ENCODE assay signal across 1 cellular context in genomic region chr7:149824748-149825566, GRCh38.
TF ChIP-seq lines count a peak whose summit lies in the region.

No MANE protein-coding gene starts in this region.

TF ChIP-seq in K562, 482 proteins besides CTCF, POLR2A, EP300 and RAD21 (continued from another document and continues in another):
- no peak for TF ChIP-seq HDAC3 (IDR thresholded peaks at IDR 0.05; ENCODE audit: borderline replicate concordance, partially characterized antibody)
- TF ChIP-seq POLR2H (tag; IDR thresholded peaks at IDR 0.05; ENCODE audit: low read depth), result no peak
- TF ChIP-seq SAFB2 (IDR thresholded peaks at IDR 0.05; ENCODE audit: borderline replicate concordance, low read depth, low read length, severe bottlenecking), result no peak
- no peak for TF ChIP-seq YY1 (IDR thresholded peaks at IDR 0.05; ENCODE audit: borderline replicate concordance in 1 of 3, control insufficient read depth in 1 of 3, extremely low read depth in 1 of 3, insufficient read depth in 3 of 3, insufficient read length in 1 of 3, insufficient replicate concordance in 2 of 3, low read depth in 1 of 3, low read length in 2 of 3)
- no peak for TF ChIP-seq CBFA2T2 (conservative IDR thresholded peaks at IDR 0.05)
- no peak for TF ChIP-seq FOS (IDR thresholded peaks at IDR 0.05; ENCODE audit: extremely low read depth, insufficient read length)
- no peak for TF ChIP-seq TCF7 (IDR thresholded peaks at IDR 0.05; ENCODE audit: borderline replicate concordance)
- TF ChIP-seq GABPB2 (CRISPR knock-in tag; conservative IDR thresholded peaks at IDR 0.05), result no peak
- TF ChIP-seq MYC (IDR thresholded peaks at IDR 0.05; ENCODE audit: low read depth, low read length), result no peak
- TF ChIP-seq MYC (CRISPR knock-in tag; IDR thresholded peaks at IDR 0.05; ENCODE audit: borderline replicate concordance, low read depth), result no peak
- no peak for TF ChIP-seq PCBP2 (IDR thresholded peaks at IDR 0.05; ENCODE audit: low read depth, low read length, poor library complexity, severe bottlenecking)
- TF ChIP-seq ZNF695 (CRISPR knock-in tag; IDR thresholded peaks at IDR 0.05), result no peak
- no peak for TF ChIP-seq THRAP3 (IDR thresholded peaks at IDR 0.05; ENCODE audit: borderline replicate concordance)
- no peak for TF ChIP-seq NFIX (CRISPR knock-in tag; IDR thresholded peaks at IDR 0.05; ENCODE audit: low read depth)
- no peak for TF ChIP-seq ATF4 (CRISPR knock-in tag; IDR thresholded peaks at IDR 0.05)
- 0 out of 2 replicates have a peak, but pooled peaks have one; percentile 54 for TF ChIP-seq ZFP91 (CRISPR knock-in tag; IDR thresholded peaks at IDR 0.05)
- TF ChIP-seq ZSCAN32 (CRISPR knock-in tag; IDR thresholded peaks at IDR 0.05), result no peak
- TF ChIP-seq GMEB1 (CRISPR knock-in tag; IDR thresholded peaks at IDR 0.05), result no peak
- TF ChIP-seq HNRNPK (IDR thresholded peaks at IDR 0.05; ENCODE audit: low read depth, low read length, poor library complexity, severe bottlenecking), result no peak
- no peak for TF ChIP-seq POLR2AphosphoS2 (IDR thresholded peaks at IDR 0.05; ENCODE audit: low read length)
- TF ChIP-seq ILF3 (IDR thresholded peaks at IDR 0.05; ENCODE audit: borderline replicate concordance), result no peak
- no peak for TF ChIP-seq TFAM (CRISPR knock-in tag; conservative IDR thresholded peaks at IDR 0.05)
- no peak for TF ChIP-seq CREBBP (IDR thresholded peaks at IDR 0.05; ENCODE audit: low read depth, low read length)
- TF ChIP-seq ILK (tag; IDR thresholded peaks at IDR 0.05; ENCODE audit: borderline replicate concordance, low read depth), result no peak
- no peak for TF ChIP-seq HOMEZ (CRISPR knock-in tag; IDR thresholded peaks at IDR 0.05)
- no peak for TF ChIP-seq ZBTB26 (CRISPR knock-in tag; IDR thresholded peaks at IDR 0.05)
- no peak for TF ChIP-seq SMAD1 (IDR thresholded peaks at IDR 0.05; ENCODE audit: low read depth, low read length, partially characterized antibody)
- TF ChIP-seq OTX1 (CRISPR knock-in tag; IDR thresholded peaks at IDR 0.05), result no peak
- TF ChIP-seq SAFB (IDR thresholded peaks at IDR 0.05; ENCODE audit: borderline replicate concordance, low read depth, low read length), result no peak
- no peak for TF ChIP-seq POLR2B (IDR thresholded peaks at IDR 0.05; ENCODE audit: low read depth, partially characterized antibody)
- TF ChIP-seq ASH1L (IDR thresholded peaks at IDR 0.05; ENCODE audit: borderline replicate concordance, low read depth, partially characterized antibody), result no peak
- TF ChIP-seq ELF1 (tag; IDR thresholded peaks at IDR 0.05), result no peak
- TF ChIP-seq ZBTB1 (CRISPR knock-in tag; IDR thresholded peaks at IDR 0.05; ENCODE audit: borderline replicate concordance, low read depth), result no peak
- TF ChIP-seq GABPA (tag; conservative IDR thresholded peaks at IDR 0.05; ENCODE audit: low read depth), result no peak
- no peak for TF ChIP-seq NR2F6 (CRISPR knock-in tag; IDR thresholded peaks at IDR 0.05)
- TF ChIP-seq ZBTB2 (IDR thresholded peaks at IDR 0.05), result no peak
- TF ChIP-seq ZNF232 (CRISPR knock-in tag; IDR thresholded peaks at IDR 0.05), result no peak
- TF ChIP-seq ZNF274 (IDR thresholded peaks at IDR 0.05; ENCODE audit: borderline replicate concordance, low read depth, low read length), result no peak
- TF ChIP-seq ZNF384 (IDR thresholded peaks at IDR 0.05; ENCODE audit: low read depth, low read length), result no peak
- TF ChIP-seq ZNF184 (CRISPR knock-in tag; IDR thresholded peaks at IDR 0.05), result no peak
- no peak for TF ChIP-seq NCOA6 (IDR thresholded peaks at IDR 0.05)
- peak; percentile 64; the same call in 1 of the 2 replicates for TF ChIP-seq NFE2 (IDR thresholded peaks at IDR 0.05; ENCODE audit: low read depth)
- 0 out of 2 replicates have a peak, but pooled peaks have one; percentile 36 for TF ChIP-seq ZNF263 (CRISPR knock-in tag; IDR thresholded peaks at IDR 0.05; ENCODE audit: borderline replicate concordance)
- no peak for TF ChIP-seq NFIC (IDR thresholded peaks at IDR 0.05)
- no peak for TF ChIP-seq NFRKB (IDR thresholded peaks at IDR 0.05; ENCODE audit: low read depth)
- TF ChIP-seq VEZF1 (CRISPR knock-in tag; IDR thresholded peaks at IDR 0.05), result peak; percentile 31; the same call in 1 of the 2 replicates
- TF ChIP-seq KDM5B (IDR thresholded peaks at IDR 0.05; ENCODE audit: insufficient replicate concordance, low read depth, low read length), result no peak
- 0 out of 2 replicates have a peak, but pooled peaks have one; percentile 38 for TF ChIP-seq E2F5 (CRISPR knock-in tag; IDR thresholded peaks at IDR 0.05)
- TF ChIP-seq IRF9 (tag; IDR thresholded peaks at IDR 0.05), result no peak
- no peak for TF ChIP-seq ZNF133 (CRISPR knock-in tag; IDR thresholded peaks at IDR 0.05)
- no peak for TF ChIP-seq ZFPM2 (CRISPR knock-in tag; IDR thresholded peaks at IDR 0.05)
- TF ChIP-seq ZNF785 (CRISPR knock-in tag; IDR thresholded peaks at IDR 0.05), result no peak
- no peak for TF ChIP-seq RREB1 (CRISPR knock-in tag; IDR thresholded peaks at IDR 0.05)
